Comparison of ENCODE assay signal across 8 cellular contexts in the genomic region with DNA sequence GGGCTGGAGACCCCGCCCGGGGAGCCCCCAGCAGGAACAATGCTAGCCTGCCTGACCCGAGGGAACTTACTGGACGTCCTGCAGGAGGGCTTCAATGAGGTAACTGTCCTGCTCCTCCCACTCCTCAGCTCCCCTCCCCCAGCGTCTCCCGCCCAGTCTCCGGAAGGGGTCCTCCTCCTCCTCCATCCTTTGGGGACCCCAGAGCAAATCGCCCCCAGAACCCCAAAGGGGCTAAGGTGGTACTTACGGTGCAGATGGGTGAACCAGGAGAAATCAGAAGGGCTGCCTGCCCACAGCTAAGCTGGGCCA. TPM values are rescaled to one million over a fixed set of nuclear protein-coding genes. Genes with fewer than 3 reads are reported as not detected.
DNase-seq lines count a peak whose midpoint lies in the region; ATAC-seq and TF ChIP-seq lines count a peak whose summit lies in the region.

No MANE protein-coding gene starts in this region.

- H3K4me3 Mint-ChIP-seq in activated T-helper 1 cell treated with anti-CD3 and anti-CD28 coated beads, Interleukin-12 subunit alpha, Interleukin-12 subunit beta, Interleukin-2, Interleukin-4 antibody, amounts not matched to agents 30 ng/mL and 10 ng/mL and 1 ng/mL, durations not matched to agents 14 hours and 24 hours and 36 hours: peak overlapping the region; percentile 88

- in situ Hi-C loops in GM13976 (cut with MboI; ENCODE audit: low sequenced_read_pairs, unreplicated experiment): no loop called here

- peak overlapping the region; percentile 90 for H3K4me2 ChIP-seq in smooth muscle cell

- peak overlapping the region; percentile 97 for H3K27ac ChIP-seq in smooth muscle cell (ENCODE audit: low read depth)

- H3K9ac ChIP-seq in iPS-15b (ENCODE audit: low read depth, low read length): no peak overlapping the region
- peak overlapping the region; percentile 89 for H3K9ac ChIP-seq in smooth muscle cell (ENCODE audit: low read depth)

- no peaks in the 10 kb centered on the region for H3K36me3 Mint-ChIP-seq in activated T-helper 1 cell treated with anti-CD3 and anti-CD28 coated beads, Interleukin-12 subunit alpha, Interleukin-12 subunit beta, Interleukin-2, Interleukin-4 antibody, amounts not matched to agents 30 ng/mL and 10 ng/mL and 1 ng/mL, durations not matched to agents 14 hours and 24 hours and 36 hours (ENCODE audit: low read depth)

- peak overlapping the region; percentile 28 for H2AFZ ChIP-seq in smooth muscle cell (ENCODE audit: low read depth)

- intact Hi-C loops in activated T-helper 1 cell treated with anti-CD3 and anti-CD28 coated beads, Interleukin-12 subunit alpha, Interleukin-12 subunit beta, Interleukin-2, Interleukin-4 antibody, amounts not matched to agents 30 ng/mL and 10 ng/mL and 1 ng/mL, durations not matched to agents 14 hours and 24 hours and 36 hours (cut with micrococcal nuclease): loop anchor here (5.0 to 10.0 kb wide), 6 partner anchors 290 to 1937 kb away; partner anchors contain the start of genes PTS and USP28

- peak overlapping the region; percentile 66 for H3K4me3 ChIP-seq in HFF-Myc (replicated peaks; ENCODE audit: low read depth, low read length)
- peak overlapping the region; percentile 58 for H3K4me3 ChIP-seq in iPS-15b (ENCODE audit: low read depth, low read length)
- H3K4me3 ChIP-seq in smooth muscle cell: peak overlapping the region; percentile 66

- H4K20me1 ChIP-seq in smooth muscle cell (ENCODE audit: low read depth): no peaks in the 10 kb centered on the region

- DNase-seq in HFF-Myc (ENCODE audit: extremely low read depth, low read depth) (no peak), smooth muscle cell (lab: John Stamatoyannopoulos, UW; ENCODE audit: unreplicated experiment) (no peak), GM13976 (ENCODE audit: low spot score) (no peak), COR-L47 (lab: John Stamatoyannopoulos, UW) (no peak), RPMI8226 (no peak)
- DNase-seq in activated T-helper 1 cell treated with anti-CD3 and anti-CD28 coated beads, Interleukin-12 subunit alpha, Interleukin-12 subunit beta, Interleukin-2, Interleukin-4 antibody, amounts not matched to agents 30 ng/mL and 10 ng/mL and 1 ng/mL, durations not matched to agents 14 hours and 24 hours and 36 hours (ENCODE audit: low spot score): no peak

- H3F3A ChIP-seq in smooth muscle cell (ENCODE audit: low read depth): peaks cover 55% of the 10 kb centered on the region

- H3K9me3 ChIP-seq in iPS-15b (ENCODE audit: control insufficient read depth, insufficient read depth, low read length) (no peaks in the 10 kb centered on the region), smooth muscle cell (replicated peaks; ENCODE audit: low read depth) (no peaks in the 10 kb centered on the region)

- H3K4me1 Mint-ChIP-seq in activated T-helper 1 cell treated with anti-CD3 and anti-CD28 coated beads, Interleukin-12 subunit alpha, Interleukin-12 subunit beta, Interleukin-2, Interleukin-4 antibody, amounts not matched to agents 30 ng/mL and 10 ng/mL and 1 ng/mL, durations not matched to agents 14 hours and 24 hours and 36 hours (ENCODE audit: low read depth): peaks cover 62% of the 10 kb centered on the region

- H3K36me3 ChIP-seq in iPS-15b (ENCODE audit: control insufficient read depth, insufficient read depth, low read length): no peaks in the 10 kb centered on the region
- no peaks in the 10 kb centered on the region for H3K36me3 ChIP-seq in smooth muscle cell (ENCODE audit: low read depth)

- peaks cover 20% of the 10 kb centered on the region for H3K79me2 ChIP-seq in smooth muscle cell (ENCODE audit: low read depth)

- peaks cover 27% of the 10 kb centered on the region for H3K4me1 ChIP-seq in iPS-15b (ENCODE audit: control insufficient read depth, insufficient read depth, low read length)
- peaks cover 39% of the 10 kb centered on the region for H3K4me1 ChIP-seq in smooth muscle cell (ENCODE audit: low read depth)

- no peak for ATAC-seq in GM21723 (IDR thresholded peaks at IDR 0.05; ENCODE audit: unreplicated experiment)

- H3K9me3 Mint-ChIP-seq in activated T-helper 1 cell treated with anti-CD3 and anti-CD28 coated beads, Interleukin-12 subunit alpha, Interleukin-12 subunit beta, Interleukin-2, Interleukin-4 antibody, amounts not matched to agents 30 ng/mL and 10 ng/mL and 1 ng/mL, durations not matched to agents 14 hours and 24 hours and 36 hours: no peaks in the 10 kb centered on the region

- no peaks in the 10 kb centered on the region for H3K27me3 ChIP-seq in iPS-15b (ENCODE audit: control insufficient read depth, insufficient read depth, low read length)
- H3K27me3 ChIP-seq in smooth muscle cell (ENCODE audit: low read depth): no peaks in the 10 kb centered on the region

- no peaks in the 10 kb centered on the region for H3K27me3 Mint-ChIP-seq in activated T-helper 1 cell treated with anti-CD3 and anti-CD28 coated beads, Interleukin-12 subunit alpha, Interleukin-12 subunit beta, Interleukin-2, Interleukin-4 antibody, amounts not matched to agents 30 ng/mL and 10 ng/mL and 1 ng/mL, durations not matched to agents 14 hours and 24 hours and 36 hours (ENCODE audit: insufficient read depth)

- peak overlapping the region; percentile 92 for H3K27ac Mint-ChIP-seq in activated T-helper 1 cell treated with anti-CD3 and anti-CD28 coated beads, Interleukin-12 subunit alpha, Interleukin-12 subunit beta, Interleukin-2, Interleukin-4 antibody, amounts not matched to agents 30 ng/mL and 10 ng/mL and 1 ng/mL, durations not matched to agents 14 hours and 24 hours and 36 hours

- TF ChIP-seq CTCF in HFF-Myc (IDR thresholded peaks at IDR 0.05; ENCODE audit: low read depth, low read length, missing control alignments) (no peak), smooth muscle cell (IDR thresholded peaks at IDR 0.05; ENCODE audit: borderline replicate concordance, insufficient read depth, poor library complexity, severe bottlenecking) (no peak), GM13976 (IDR thresholded peaks at IDR 0.05; ENCODE audit: borderline replicate concordance, control extremely low read depth, extremely low read depth, insufficient read depth, missing control alignments) (no peak)

- 5% methylated on average over 8 of the region's 9 CpGs for WGBS in smooth muscle cell (ENCODE audit: low lambda C conversion rate)

RNA-seq across cellular contexts. Expression of gene DIXDC1, which starts 0.3 kb away (rescaled TPM):
- total RNA-seq in activated T-helper 1 cell treated with anti-CD3 and anti-CD28 coated beads, Interleukin-12 subunit alpha, Interleukin-12 subunit beta, Interleukin-2, Interleukin-4 antibody, amounts not matched to agents 30 ng/mL and 10 ng/mL and 1 ng/mL, durations not matched to agents 14 hours and 24 hours and 36 hours: 15.2 and 16.0 TPM in 2 replicates
- total RNA-seq in smooth muscle cell: 19.7 and 24.8 TPM in 2 replicates
- polyA plus RNA-seq in smooth muscle cell: 11.9 and 12.4 TPM in 2 replicates

RNA-seq across cellular contexts. Expression of gene C11orf52, which starts 18.7 kb away (rescaled TPM):
- not detected in 2 replicates for total RNA-seq in activated T-helper 1 cell treated with anti-CD3 and anti-CD28 coated beads, Interleukin-12 subunit alpha, Interleukin-12 subunit beta, Interleukin-2, Interleukin-4 antibody, amounts not matched to agents 30 ng/mL and 10 ng/mL and 1 ng/mL, durations not matched to agents 14 hours and 24 hours and 36 hours
- 0.90 and 3.0 TPM in 2 replicates for total RNA-seq in smooth muscle cell
- polyA plus RNA-seq in smooth muscle cell: 0.64 and 1.2 TPM in 2 replicates

RNA-seq across cellular contexts. Expression of gene HSPB2, which starts 24.9 kb away (rescaled TPM):
- total RNA-seq in activated T-helper 1 cell treated with anti-CD3 and anti-CD28 coated beads, Interleukin-12 subunit alpha, Interleukin-12 subunit beta, Interleukin-2, Interleukin-4 antibody, amounts not matched to agents 30 ng/mL and 10 ng/mL and 1 ng/mL, durations not matched to agents 14 hours and 24 hours and 36 hours: not detected in 2 replicates
- total RNA-seq in smooth muscle cell: not detected in 2 replicates
- 0.18 and 0.87 TPM in 2 replicates for polyA plus RNA-seq in smooth muscle cell

RNA-seq across cellular contexts. Expression of gene CRYAB, which starts 25.8 kb away (rescaled TPM):
- not detected in 2 replicates for total RNA-seq in activated T-helper 1 cell treated with anti-CD3 and anti-CD28 coated beads, Interleukin-12 subunit alpha, Interleukin-12 subunit beta, Interleukin-2, Interleukin-4 antibody, amounts not matched to agents 30 ng/mL and 10 ng/mL and 1 ng/mL, durations not matched to agents 14 hours and 24 hours and 36 hours
- total RNA-seq in smooth muscle cell: 26.6 and 47.4 TPM in 2 replicates
- 97.4 and 125 TPM in 2 replicates for polyA plus RNA-seq in smooth muscle cell

RNA-seq across cellular contexts. Expression of gene CFAP68, which starts 58.1 kb away (rescaled TPM):
- 17.7 and 22.3 TPM in 2 replicates for total RNA-seq in activated T-helper 1 cell treated with anti-CD3 and anti-CD28 coated beads, Interleukin-12 subunit alpha, Interleukin-12 subunit beta, Interleukin-2, Interleukin-4 antibody, amounts not matched to agents 30 ng/mL and 10 ng/mL and 1 ng/mL, durations not matched to agents 14 hours and 24 hours and 36 hours
- 2.7 and 10.5 TPM in 2 replicates for total RNA-seq in smooth muscle cell
- 17.6 and 19.2 TPM in 2 replicates for polyA plus RNA-seq in smooth muscle cell
